In the genomic region with DNA sequence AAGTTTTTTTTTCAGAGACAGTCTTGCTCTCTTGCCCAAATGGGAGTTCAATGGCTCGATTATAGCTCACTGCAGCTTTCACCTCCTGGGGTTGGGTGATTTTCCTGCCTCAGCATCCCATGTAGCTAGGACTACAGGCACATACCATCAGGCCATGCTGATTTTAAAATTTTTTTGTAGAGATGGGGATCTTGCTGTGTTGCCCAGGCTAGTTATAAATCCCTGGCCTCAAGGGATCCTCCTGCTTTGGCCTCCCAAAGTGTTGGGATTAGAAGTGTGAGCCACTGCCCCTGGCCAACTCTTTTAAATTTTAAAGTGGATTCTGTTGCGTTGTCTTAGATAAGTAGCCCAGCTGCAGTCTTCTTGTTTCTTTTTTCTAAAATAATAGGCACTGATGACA, we compare ENCODE assay signal across 28 cellular contexts.
"Had no signal": no experiment of that assay in that cellular context is flagged by ENCODE, and none has a peak within 500 bp of the region (broad histone marks: within the 10 kb centered on the region; RNA-seq: fewer than 3 reads in every experiment).

No MANE protein-coding gene starts in this region.

- H3K9me3 Mint-ChIP-seq: central memory CD8-positive, alpha-beta T cell had no signal

- H3K36me3 ChIP-seq: esophagus muscularis mucosa, heart left ventricle, left lung, lower lobe of right lung, pancreas, stomach, suprapubic skin, tibial artery, WERI-Rb-1 had no signal

- H3K27ac ChIP-seq: foreskin keratinocyte, lower lobe of right lung, pancreas, suprapubic skin, WERI-Rb-1 had no signal

- H3K4me3 ChIP-seq: esophagus muscularis mucosa, heart left ventricle, left lung, lower lobe of right lung, pancreas, psoas muscle, smooth muscle cell, stomach, suprapubic skin, tibial artery had no signal

- H3K27me3 ChIP-seq: esophagus muscularis mucosa, foreskin keratinocyte, heart left ventricle, left lung, pancreas, stomach, suprapubic skin, tibial artery had no signal

- H3K9me3 ChIP-seq: pancreas, psoas muscle had no signal

- H3K4me3 Mint-ChIP-seq: activated CD4-positive, alpha-beta T cell treated with anti-CD3 and anti-CD28 coated beads, Interleukin-2, amount 10 ng/mL, durations not matched to agents 7 days and 5 days; activated CD8-positive, alpha-beta T cell treated with anti-CD3 and anti-CD28 coated beads for 36 hours; activated T-cell treated with anti-CD3 and anti-CD28 coated beads, Interleukin-2, amount 50 U/mL, for 72 hours; central memory CD8-positive, alpha-beta T cell; dendritic cell treated with granulocyte-macrophage colony-stimulating factor and Interleukin-4, amounts not matched to agents 40 ng/mL and 50 ng/mL, for 4 days; endodermal cell; naive thymus-derived CD4-positive, alpha-beta T cell; neural crest cell; stimulated activated naive B cell treated with anti-CD40 and anti-IgM and Interleukin-4, amounts not matched to agents 10 μg/mL and 1 μg/mL and 100 μg/mL, for 72 hours had no signal

- ATAC-seq: activated CD8-positive, alpha-beta T cell treated with anti-CD3 and anti-CD28 coated beads for 36 hours; activated naive CD4-positive, alpha-beta T cell treated with anti-CD3 and anti-CD28 coated beads, Interleukin-2, amount 50 U/mL, for 72 hours; activated T-cell treated with anti-CD3 and anti-CD28 coated beads, Interleukin-2, amount 50 U/mL, for 72 hours; foreskin keratinocyte; heart left ventricle; left lung; lower lobe of right lung; naive thymus-derived CD4-positive, alpha-beta T cell; pancreas; psoas muscle; stimulated activated naive B cell treated with anti-CD40 and anti-IgM and Interleukin-4, amounts not matched to agents 10 μg/mL and 1 μg/mL and 100 μg/mL, for 72 hours had no signal

- DNase-seq: activated CD4-positive, alpha-beta T cell treated with anti-CD3 and anti-CD28 coated beads, Interleukin-2, amount 10 ng/mL, durations not matched to agents 7 days and 5 days; activated CD4-positive, CD25-positive, alpha-beta regulatory T cell treated with anti-CD3 and anti-CD28 coated beads, Interleukin-2, amount 50 U/mL, for 72 hours; activated CD8-positive, alpha-beta T cell treated with anti-CD3 and anti-CD28 coated beads for 36 hours; activated naive CD4-positive, alpha-beta T cell; activated T-cell treated with anti-CD3 and anti-CD28 coated beads for 4 hours; activated T-cell treated with anti-CD3 and anti-CD28 coated beads, Interleukin-2, amount 50 U/mL, for 72 hours; anterior cingulate cortex; endodermal cell; foreskin keratinocyte; heart left ventricle; left lung; lower lobe of right lung; naive thymus-derived CD4-positive, alpha-beta T cell; nucleus accumbens; pancreas; psoas muscle; stimulated activated CD4-positive, alpha-beta T cell treated with anti-CD3 and anti-CD28 coated beads, Interleukin-1b, Interleukin-23, amount 100 ng/mL, for 48 hours; stimulated activated naive B cell treated with anti-CD40 and anti-IgM and Interleukin-4, amounts not matched to agents 10 μg/mL and 1 μg/mL and 100 μg/mL, for 72 hours; stomach; tibial artery; WERI-Rb-1 had no signal

- H3K27ac Mint-ChIP-seq: activated CD4-positive, alpha-beta T cell treated with anti-CD3 and anti-CD28 coated beads, Interleukin-2, amount 10 ng/mL, durations not matched to agents 7 days and 5 days; activated CD8-positive, alpha-beta T cell treated with anti-CD3 and anti-CD28 coated beads for 36 hours; activated naive CD4-positive, alpha-beta T cell treated with anti-CD3 and anti-CD28 coated beads, Interleukin-2, amount 50 U/mL, for 72 hours; activated T-cell treated with anti-CD3 and anti-CD28 coated beads, Interleukin-2, amount 50 U/mL, for 72 hours; dendritic cell treated with granulocyte-macrophage colony-stimulating factor and Interleukin-4, amounts not matched to agents 40 ng/mL and 50 ng/mL, for 4 days; endodermal cell; naive thymus-derived CD4-positive, alpha-beta T cell; stimulated activated naive B cell treated with anti-CD40 and anti-IgM and Interleukin-4, amounts not matched to agents 10 μg/mL and 1 μg/mL and 100 μg/mL, for 72 hours had no signal

- H3K27me3 Mint-ChIP-seq: activated CD4-positive, alpha-beta T cell treated with anti-CD3 and anti-CD28 coated beads, Interleukin-2, amount 10 ng/mL, durations not matched to agents 7 days and 5 days; activated CD8-positive, alpha-beta T cell treated with anti-CD3 and anti-CD28 coated beads for 36 hours; central memory CD8-positive, alpha-beta T cell; dendritic cell treated with granulocyte-macrophage colony-stimulating factor and Interleukin-4, amounts not matched to agents 40 ng/mL and 50 ng/mL, for 4 days; naive thymus-derived CD4-positive, alpha-beta T cell; stimulated activated naive B cell treated with anti-CD40 and anti-IgM and Interleukin-4, amounts not matched to agents 10 μg/mL and 1 μg/mL and 100 μg/mL, for 72 hours had no signal
